Comparison of ENCODE assay signal across 1 cellular context in genomic region chr4:337932-338758, GRCh38.
TF ChIP-seq lines count a peak whose summit lies in the region.

No MANE protein-coding gene starts in this region.

TF ChIP-seq in WTC11, 78 proteins besides CTCF, POLR2A, EP300 and RAD21 (continued from another document):
- TF ChIP-seq, protein P1, sequence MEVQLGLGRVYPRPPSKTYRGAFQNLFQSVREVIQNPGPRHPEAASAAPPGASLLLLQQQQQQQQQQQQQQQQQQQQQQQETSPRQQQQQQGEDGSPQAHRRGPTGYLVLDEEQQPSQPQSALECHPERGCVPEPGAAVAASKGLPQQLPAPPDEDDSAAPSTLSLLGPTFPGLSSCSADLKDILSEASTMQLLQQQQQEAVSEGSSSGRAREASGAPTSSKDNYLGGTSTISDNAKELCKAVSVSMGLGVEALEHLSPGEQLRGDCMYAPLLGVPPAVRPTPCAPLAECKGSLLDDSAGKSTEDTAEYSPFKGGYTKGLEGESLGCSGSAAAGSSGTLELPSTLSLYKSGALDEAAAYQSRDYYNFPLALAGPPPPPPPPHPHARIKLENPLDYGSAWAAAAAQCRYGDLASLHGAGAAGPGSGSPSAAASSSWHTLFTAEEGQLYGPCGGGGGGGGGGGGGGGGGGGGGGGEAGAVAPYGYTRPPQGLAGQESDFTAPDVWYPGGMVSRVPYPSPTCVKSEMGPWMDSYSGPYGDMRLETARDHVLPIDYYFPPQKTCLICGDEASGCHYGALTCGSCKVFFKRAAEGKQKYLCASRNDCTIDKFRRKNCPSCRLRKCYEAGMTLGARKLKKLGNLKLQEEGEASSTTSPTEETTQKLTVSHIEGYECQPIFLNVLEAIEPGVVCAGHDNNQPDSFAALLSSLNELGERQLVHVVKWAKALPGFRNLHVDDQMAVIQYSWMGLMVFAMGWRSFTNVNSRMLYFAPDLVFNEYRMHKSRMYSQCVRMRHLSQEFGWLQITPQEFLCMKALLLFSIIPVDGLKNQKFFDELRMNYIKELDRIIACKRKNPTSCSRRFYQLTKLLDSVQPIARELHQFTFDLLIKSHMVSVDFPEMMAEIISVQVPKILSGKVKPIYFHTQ (CRISPR knock-in tag; IDR thresholded peaks at IDR 0.05), result no peak
- TF ChIP-seq IRF2 (CRISPR knock-in tag; IDR thresholded peaks at IDR 0.05; ENCODE audit: borderline replicate concordance, low read depth) (no peak), ATF3 (CRISPR knock-in tag; conservative IDR thresholded peaks at IDR 0.05) (no peak), NFYB (CRISPR knock-in tag; conservative IDR thresholded peaks at IDR 0.05; ENCODE audit: low read depth) (no peak), ZNF671 (CRISPR knock-in tag; IDR thresholded peaks at IDR 0.05) (no peak), JUN (CRISPR knock-in tag; IDR thresholded peaks at IDR 0.05) (no peak), ZNF317 (CRISPR knock-in tag; IDR thresholded peaks at IDR 0.05; ENCODE audit: borderline replicate concordance, low read depth) (no peak), ZNF138 (CRISPR knock-in tag; conservative IDR thresholded peaks at IDR 0.05) (no peak), FOXK1 (CRISPR knock-in tag; IDR thresholded peaks at IDR 0.05) (peak; percentile 7; the same call in 1 of the 2 replicates), RELA (CRISPR knock-in tag; IDR thresholded peaks at IDR 0.05; ENCODE audit: borderline replicate concordance) (peak; percentile 46; the same call in 1 of the 2 replicates), ZNF532 (CRISPR knock-in tag; IDR thresholded peaks at IDR 0.05; ENCODE audit: borderline replicate concordance) (no peak), KAT7 (CRISPR knock-in tag; IDR thresholded peaks at IDR 0.05; ENCODE audit: borderline replicate concordance) (0 out of 2 replicates have a peak, but pooled peaks have one; percentile 51), ARID4B (CRISPR knock-in tag; IDR thresholded peaks at IDR 0.05; ENCODE audit: borderline replicate concordance) (peak; percentile 49; the same call in 1 of the 2 replicates), JAZF1 (CRISPR knock-in tag; IDR thresholded peaks at IDR 0.05) (no peak), ZBTB43 (CRISPR knock-in tag; IDR thresholded peaks at IDR 0.05) (no peak), TP53 (CRISPR knock-in tag; IDR thresholded peaks at IDR 0.05) (no peak; the same call in 1 of the 2 replicates), ELF4 (CRISPR knock-in tag; IDR thresholded peaks at IDR 0.05; ENCODE audit: low read depth) (no peak)
- TF ChIP-seq, protein P2, sequence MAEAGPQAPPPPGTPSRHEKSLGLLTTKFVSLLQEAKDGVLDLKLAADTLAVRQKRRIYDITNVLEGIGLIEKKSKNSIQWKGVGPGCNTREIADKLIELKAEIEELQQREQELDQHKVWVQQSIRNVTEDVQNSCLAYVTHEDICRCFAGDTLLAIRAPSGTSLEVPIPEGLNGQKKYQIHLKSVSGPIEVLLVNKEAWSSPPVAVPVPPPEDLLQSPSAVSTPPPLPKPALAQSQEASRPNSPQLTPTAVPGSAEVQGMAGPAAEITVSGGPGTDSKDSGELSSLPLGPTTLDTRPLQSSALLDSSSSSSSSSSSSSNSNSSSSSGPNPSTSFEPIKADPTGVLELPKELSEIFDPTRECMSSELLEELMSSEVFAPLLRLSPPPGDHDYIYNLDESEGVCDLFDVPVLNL (CRISPR knock-in tag; IDR thresholded peaks at IDR 0.05; ENCODE audit: borderline replicate concordance, low read depth), result no peak
- TF ChIP-seq, protein P3, sequence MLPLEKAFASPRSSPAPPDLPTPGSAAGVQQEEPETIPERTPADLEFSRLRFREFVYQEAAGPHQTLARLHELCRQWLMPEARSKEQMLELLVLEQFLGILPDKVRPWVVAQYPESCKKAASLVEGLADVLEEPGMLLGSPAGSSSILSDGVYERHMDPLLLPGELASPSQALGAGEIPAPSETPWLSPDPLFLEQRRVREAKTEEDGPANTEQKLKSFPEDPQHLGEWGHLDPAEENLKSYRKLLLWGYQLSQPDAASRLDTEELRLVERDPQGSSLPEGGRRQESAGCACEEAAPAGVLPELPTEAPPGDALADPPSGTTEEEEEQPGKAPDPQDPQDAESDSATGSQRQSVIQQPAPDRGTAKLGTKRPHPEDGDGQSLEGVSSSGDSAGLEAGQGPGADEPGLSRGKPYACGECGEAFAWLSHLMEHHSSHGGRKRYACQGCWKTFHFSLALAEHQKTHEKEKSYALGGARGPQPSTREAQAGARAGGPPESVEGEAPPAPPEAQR (CRISPR knock-in tag; IDR thresholded peaks at IDR 0.05), result no peak
